8 cellular contexts compared by ENCODE assay signal in genomic region chr6:44049163-44049988, GRCh38.
A peak's percentile ranks its signal among the peaks of the same experiment; 100 is the strongest.
DNase-seq lines count a peak whose midpoint lies in the region; TF ChIP-seq lines count a peak whose summit lies in the region.

No MANE protein-coding gene starts in this region.

- peak overlapping the region; percentile 10 for H4K8ac ChIP-seq in mesenchymal stem cell (ENCODE audit: low read length)

- DNase-seq in Calu3 (no peak), mesenchymal stem cell (peak; percentile 86), erythroblast (lab: John Stamatoyannopoulos, UW) (no peak), nephron progenitor cell (no peak), osteocyte (ENCODE audit: extremely low spot score, unreplicated experiment) (no peak), posterior vena cava (ENCODE audit: low spot score) (no peak)

- TF ChIP-seq POLR2A in erythroblast (IDR thresholded peaks at IDR 0.05; ENCODE audit: low read length), result no peak

- peak overlapping the region; percentile 2 for H3K4me3 Mint-ChIP-seq in Calu3 (ENCODE audit: low read depth, unreplicated experiment)
- no peak overlapping the region for H3K4me3 Mint-ChIP-seq in nephron progenitor cell
- no peak overlapping the region for H3K4me3 Mint-ChIP-seq in osteocyte (ENCODE audit: unreplicated experiment)

- no peak overlapping the region for H3K4me3 ChIP-seq in HEK293 (ENCODE audit: low read depth, low read length)
- no peak overlapping the region for H3K4me3 ChIP-seq in mesenchymal stem cell (ENCODE audit: insufficient read depth in 1 of 2, low read depth in 1 of 2, low read length in 2 of 2)

- H3K23ac ChIP-seq in mesenchymal stem cell (ENCODE audit: low read length in 2 of 2), result no peak overlapping the region

- CTCF ChIA-PET in Calu3 (lab: Charles Lee) (interaction anchor here (0.6 kb wide), 1 partner anchor 35 kb away, joined by 4 read pairs; no protein-coding TSS in a partner anchor), HEK293 (lab: Yijun Ruan, JAX) (interaction anchor here (0.6 to 1.5 kb wide), 3 partner anchors 25 to 291 kb away, joined by 3 to 4 read pairs (median 3); no protein-coding TSS in a partner anchor)

- peak overlapping the region; percentile 3 to 78 for H3K18ac ChIP-seq in mesenchymal stem cell (ENCODE audit: low read depth in 1 of 2, low read length in 2 of 2)

- H3K79me1 ChIP-seq in mesenchymal stem cell (replicated peaks; ENCODE audit: low read length, poor library complexity, severe bottlenecking), result no peaks in the 10 kb centered on the region

- no peak overlapping the region for H2BK5ac ChIP-seq in mesenchymal stem cell (ENCODE audit: low read depth, low read length, poor library complexity, severe bottlenecking)

- WGBS in mesenchymal stem cell, result 66% methylated on average over 6 of the region's 6 CpGs

- no peaks in the 10 kb centered on the region for H3K36me3 Mint-ChIP-seq in Calu3 (ENCODE audit: insufficient read depth, unreplicated experiment)
- H3K36me3 Mint-ChIP-seq in nephron progenitor cell (ENCODE audit: low read depth), result no peaks in the 10 kb centered on the region
- no peaks in the 10 kb centered on the region for H3K36me3 Mint-ChIP-seq in osteocyte (ENCODE audit: unreplicated experiment)

- no peaks in the 10 kb centered on the region for H3K9me3 ChIP-seq in HEK293 (ENCODE audit: control insufficient read depth, insufficient read depth, low read depth, low read length)
- H3K9me3 ChIP-seq in mesenchymal stem cell (ENCODE audit: control insufficient read depth, low read length), result no peaks in the 10 kb centered on the region

- H3K9me3 Mint-ChIP-seq in Calu3 (ENCODE audit: low read depth, unreplicated experiment), result no peaks in the 10 kb centered on the region
- H3K9me3 Mint-ChIP-seq in nephron progenitor cell, result no peaks in the 10 kb centered on the region
- H3K9me3 Mint-ChIP-seq in osteocyte (ENCODE audit: unreplicated experiment), result no peaks in the 10 kb centered on the region

- no peaks in the 10 kb centered on the region for H3K27me3 ChIP-seq in mesenchymal stem cell (ENCODE audit: control insufficient read depth in 1 of 2, insufficient read depth in 1 of 2, low read length in 2 of 2)

- H3K14ac ChIP-seq in mesenchymal stem cell (ENCODE audit: low read length in 2 of 2), result peak overlapping the region in 1 of 2 experiments; percentile 79

- intact Hi-C loops in Calu3 (cut with micrococcal nuclease; ENCODE audit: unreplicated experiment) (no loop called here), posterior vena cava (cut with DNase I) (no loop called here)

- H3K4me1 ChIP-seq in HEK293 (ENCODE audit: control insufficient read depth, insufficient read depth, low read length) (no peaks in the 10 kb centered on the region), mesenchymal stem cell (ENCODE audit: control insufficient read depth, insufficient read depth, low read depth, low read length) (peaks cover 35% of the 10 kb centered on the region)

- H3K4me1 Mint-ChIP-seq in Calu3 (ENCODE audit: low read depth, unreplicated experiment) (peaks cover 50% of the 10 kb centered on the region), nephron progenitor cell (peaks cover 41% of the 10 kb centered on the region), osteocyte (ENCODE audit: unreplicated experiment) (peaks cover 54% of the 10 kb centered on the region)

- H3K9ac ChIP-seq in mesenchymal stem cell (ENCODE audit: low read length), result peak overlapping the region; percentile 51

- H3K27ac ChIP-seq in HEK293 (ENCODE audit: extremely low read depth, low read depth, low read length) (no peak overlapping the region), angular gyrus (ENCODE audit: low read depth, low read length) (peak overlapping the region; percentile 39), mesenchymal stem cell (ENCODE audit: low read length, poor library complexity, severe bottlenecking) (no peak overlapping the region)

- no peak overlapping the region for H2BK120ac ChIP-seq in mesenchymal stem cell (ENCODE audit: low read depth, low read length)

- H3K4me2 ChIP-seq in mesenchymal stem cell (ENCODE audit: low read length, poor library complexity, severe bottlenecking), result no peak overlapping the region

- POLR2A ChIA-PET in HEK293 (lab: Yijun Ruan, JAX), result interaction anchor here (0.6 kb wide), 1 partner anchor 47 kb away, joined by 4 read pairs; no protein-coding TSS in a partner anchor

- no peaks in the 10 kb centered on the region for H3K36me3 ChIP-seq in HEK293 (ENCODE audit: control insufficient read depth in 2 of 2, insufficient read depth in 1 of 2, low read length in 2 of 2)
- H3K36me3 ChIP-seq in mesenchymal stem cell (ENCODE audit: control insufficient read depth in 1 of 2, insufficient read depth in 2 of 2, low read depth in 1 of 2, low read length in 2 of 2), result no peaks in the 10 kb centered on the region

- peak overlapping the region; percentile 5 for H3K27ac Mint-ChIP-seq in Calu3 (ENCODE audit: unreplicated experiment)
- H3K27ac Mint-ChIP-seq in nephron progenitor cell, result no peak overlapping the region
- no peak overlapping the region for H3K27ac Mint-ChIP-seq in osteocyte (ENCODE audit: unreplicated experiment)

- TF ChIP-seq CTCF in Calu3 (IDR thresholded peaks at IDR 0.05; ENCODE audit: unreplicated experiment) (no peak), HEK293 (tag by site-specific recombination; IDR thresholded peaks at IDR 0.05) (no peak), nephron progenitor cell (IDR thresholded peaks at IDR 0.05) (no peak), osteocyte (IDR thresholded peaks at IDR 0.05) (no peak)

- H2AFZ ChIP-seq in mesenchymal stem cell (ENCODE audit: low read depth, low read length), result no peak overlapping the region

- no TSS peak for BruUV-seq in Calu3 (replicated peaks; lab: Mats Ljungman, UMichigan)

- H3K27me3 Mint-ChIP-seq in Calu3 (ENCODE audit: unreplicated experiment) (no peaks in the 10 kb centered on the region), nephron progenitor cell (ENCODE audit: low read depth, poor library complexity) (peaks cover 3% of the 10 kb centered on the region), osteocyte (ENCODE audit: unreplicated experiment) (no peaks in the 10 kb centered on the region)

- peak overlapping the region; percentile 6 to 74 for H2BK12ac ChIP-seq in mesenchymal stem cell (ENCODE audit: low read length in 2 of 2)

- H4K91ac ChIP-seq in mesenchymal stem cell (ENCODE audit: low read length), result no peak overlapping the region

- H3K4ac ChIP-seq in mesenchymal stem cell (ENCODE audit: low read depth in 1 of 2, low read length in 2 of 2), result peak overlapping the region; percentile 10 to 62

- H2BK15ac ChIP-seq in mesenchymal stem cell (ENCODE audit: low read depth, poor library complexity, severe bottlenecking), result no peak overlapping the region

- H2AK5ac ChIP-seq in mesenchymal stem cell (ENCODE audit: low read length, severe bottlenecking), result no peak overlapping the region

TF ChIP-seq in HEK293, 187 proteins besides CTCF, POLR2A, EP300 and RAD21:
- TF ChIP-seq PRDM1 (tag by site-specific recombination; IDR thresholded peaks at IDR 0.05) (peak; percentile 51; the same call in 1 of the 2 replicates), KLF1 (tag by site-specific recombination; IDR thresholded peaks at IDR 0.05) (peak; percentile 84), ZNF473 (tag by site-specific recombination; IDR thresholded peaks at IDR 0.05) (no peak)
